Comparison of ENCODE assay signal across 14 cellular contexts in genomic region chr11:75593337-75593915, GRCh38. TPM values are rescaled to one million over a fixed set of nuclear protein-coding genes. Genes with fewer than 3 reads are reported as not detected.
A peak's percentile ranks its signal among the peaks of the same experiment; 100 is the strongest.
DNase-seq lines count a peak whose midpoint lies in the region; ATAC-seq lines count a peak whose summit lies in the region.
"Had no signal": no experiment of that assay in that cellular context is flagged by ENCODE, and none has a peak within 500 bp of the region (broad histone marks: within the 10 kb centered on the region; RNA-seq: fewer than 3 reads in every experiment).

No MANE protein-coding gene starts in this region.

- DNase-seq in DMS79 (lab: John Stamatoyannopoulos, UW) (peak; percentile 95), NCI-H187 treated with DMSO at 0.1 percent for 48 hours (lab: John Stamatoyannopoulos, UW) (peak; percentile 86), SHP77 (lab: John Stamatoyannopoulos, UW) (peak; percentile 60 to 83), left lobe of liver (ENCODE audit: low spot score) (no peak), SKM-1 (lab: John Stamatoyannopoulos, UW; ENCODE audit: unreplicated experiment) (no peak), NOMO-1 (lab: John Stamatoyannopoulos, UW; ENCODE audit: unreplicated experiment in 2 of 2) (no peak), SIG-M5 treated with dmso at 0.1 percent for 504 hours (lab: John Stamatoyannopoulos, UW; ENCODE audit: unreplicated experiment) (no peak)
- DNase-seq: activated CD4-positive, alpha-beta memory T cell treated with anti-CD3 and anti-CD28 coated beads, Interleukin-2, amount 10 ng/mL, durations not matched to agents 7 days and 5 days; activated T-cell treated with anti-CD3 and anti-CD28 coated beads, Interleukin-2, amount 50 U/mL, for 48 hours; KG1; NK-92 treated with Interleukin-12 subunit alpha and Interleukin-12 subunit beta, amount 100 ng/mL, for 24 hours; T-cell had no signal

- ATAC-seq in left lobe of liver (peak; percentile 53), GM18517 (IDR thresholded peaks at IDR 0.05; ENCODE audit: unreplicated experiment) (no peak)
- ATAC-seq: esophagus mucosa had no signal

RNA-seq across cellular contexts. Expression of gene SERPINH1, which starts 31.4 kb away (rescaled TPM):
- 21.6 TPM for total RNA-seq in left lobe of liver

Comparison
In these comparisons a context has a peak if more than half of its experiments do, and no peak if none do; other contexts are left out.
1. DNase-seq: peak in DMS79 (single experiment), NCI-H187 treated with DMSO at 0.1 percent for 48 hours (single experiment) and SHP77 (2 of 2); none in left lobe of liver (single experiment), SKM-1 (single experiment), NOMO-1 (0 of 2) and SIG-M5 treated with dmso at 0.1 percent for 504 hours (single experiment).